ENCODE assay signal across 19 cellular contexts in genomic region chr5:78659714-78660113, GRCh38. TPM values are rescaled to one million over a fixed set of nuclear protein-coding genes. Genes with fewer than 3 reads are reported as not detected.
DNase-seq lines count a peak whose midpoint lies in the region; ATAC-seq, FAIRE-seq and TF ChIP-seq lines count a peak whose summit lies in the region.
"Had no signal": no experiment of that assay in that cellular context is flagged by ENCODE, and none has a peak within 500 bp of the region (broad histone marks: within the 10 kb centered on the region; RNA-seq: fewer than 3 reads in every experiment).

No MANE protein-coding gene starts in this region.

- peak; percentile 11 to 21; a peak in 3 of 4 replicates for TF ChIP-seq RAD21 in K562 (CRISPR knock-in tag; conservative IDR thresholded peaks at IDR 0.05 in 1 of 2, IDR thresholded peaks at IDR 0.05 in 1 of 2)
- TF ChIP-seq RAD21 in HepG2 (CRISPR knock-in tag; IDR thresholded peaks at IDR 0.05), result no peak

- DNase-seq in left cardiac atrium (no peak), Right ventricle myocardium inferior (ENCODE audit: missing footprints) (no peak), K562 (ENCODE audit: extremely low read depth in 1 of 4, low spot score in 3 of 4) (peak in 2 of 4 experiments; percentile 55 to 67), HepG2 (ENCODE audit: low spot score) (peak; percentile 23), pons (ENCODE audit: low spot score) (no peak), posterior vena cava (ENCODE audit: low spot score) (no peak), cerebellar nuclear complex (lab: John Stamatoyannopoulos, UW) (no peak)
- DNase-seq: ACHN; activated CD8-positive, alpha-beta memory T cell treated with anti-CD3 and anti-CD28 coated beads for 24 hours; natural killer cell; NCI-H1417 treated with DMSO at 0.1 percent for 48 hours; NCI-H82; Peyer's patch; stimulated activated naive CD8-positive, alpha-beta T cell treated with anti-CD3 and anti-CD28 coated beads, Interleukin-15, Interleukin-2, amounts not matched to agents 100 U/mL and 50 U/mL, for 24 hours had no signal

- POLR2A ChIA-PET in K562 (lab: Yijun Ruan, JAX) (interaction anchor here (1.0 to 1.7 kb wide), 4 partner anchors 8 to 44 kb away, joined by 3 to 4 read pairs (median 3); no protein-coding TSS in a partner anchor), HepG2 (lab: Yijun Ruan, JAX) (no interaction called here)

- intact Hi-C loops in left cardiac atrium (cut with DNase I), result loop anchor here in 1 of 2 donors (10.0 kb wide), 1 partner anchor 335 kb away; no protein-coding TSS in a partner anchor
- intact Hi-C loops in Right ventricle myocardium inferior (cut with DNase I), result no loop called here
- intact Hi-C loops in K562 (cut with micrococcal nuclease), result loop anchor here (10.0 kb wide), 1 partner anchor 225 kb away; no protein-coding TSS in a partner anchor
- intact Hi-C loops in HepG2 (cut with micrococcal nuclease; ENCODE audit: unreplicated experiment), result no loop called here
- intact Hi-C loops in posterior vena cava (cut with DNase I), result no loop called here

- FAIRE-seq in K562 (lab: Jason Lieb, UNC) (peak; percentile 90), HepG2 (lab: Jason Lieb, UNC) (no peak)
- FAIRE-seq: endometrium, frontal cortex had no signal

- TF ChIP-seq EP300 in K562 (IDR thresholded peaks at IDR 0.05; ENCODE audit: low read length), result peak; percentile 86
- TF ChIP-seq EP300 in HepG2 (IDR thresholded peaks at IDR 0.05; ENCODE audit: low read depth in 2 of 2, low read length in 2 of 2), result no peak
- no peak for TF ChIP-seq EP300 in HepG2 (CRISPR knock-in tag; IDR thresholded peaks at IDR 0.05; ENCODE audit: borderline replicate concordance)

- H3K9me3 ChIP-seq in K562 (replicated peaks; ENCODE audit: control insufficient read depth, insufficient read depth, low read depth, low read length) (no peaks in the 10 kb centered on the region), HepG2 (ENCODE audit: low read length) (no peaks in the 10 kb centered on the region)
- H3K9me3 ChIP-seq: Peyer's patch had no signal

- H3K4me1 ChIP-seq in K562 (replicated peaks in 1 of 2; ENCODE audit: control insufficient read depth in 2 of 2, insufficient read depth in 2 of 2, low read length in 2 of 2), result peaks cover 3 to 29% of the 10 kb centered on the region in 2 experiments; a peak in 4 of 5 replicates
- peaks cover 10% of the 10 kb centered on the region for H3K4me1 ChIP-seq in HepG2 (ENCODE audit: insufficient read depth, low read length)
- H3K4me1 ChIP-seq: Peyer's patch had no signal

- H3K36me3 ChIP-seq in K562 (ENCODE audit: control insufficient read depth, insufficient read depth, low read length), result no peaks in the 10 kb centered on the region
- no peaks in the 10 kb centered on the region for H3K36me3 ChIP-seq in HepG2 (replicated peaks in 1 of 2; ENCODE audit: control insufficient read depth in 1 of 2, insufficient read depth in 2 of 2, low read length in 2 of 2)
- H3K36me3 ChIP-seq: Peyer's patch had no signal

- peak overlapping the region; percentile 61 for H3K27ac ChIP-seq in K562 (ENCODE audit: extremely low read depth, low read depth, low read length)
- H3K27ac ChIP-seq in HepG2 (ENCODE audit: extremely low read length, insufficient read depth, low read length), result no peak overlapping the region
- H3K27ac ChIP-seq: Peyer's patch had no signal

- H3K79me2 ChIP-seq in K562 (ENCODE audit: control insufficient read depth, insufficient read depth, low read length) (no peaks in the 10 kb centered on the region), HepG2 (ENCODE audit: insufficient read depth, low read length) (no peaks in the 10 kb centered on the region)

- TF ChIP-seq POLR2A in K562 (conservative IDR thresholded peaks at IDR 0.05) (no peak), HepG2 (IDR thresholded peaks at IDR 0.05; ENCODE audit: insufficient read depth in 1 of 2, low read depth in 2 of 2, low read length in 2 of 2) (no peak)

- H3K4me2 ChIP-seq in K562 (ENCODE audit: insufficient read depth, low read length), result peak overlapping the region; percentile 28; the same call in 1 of the 2 replicates
- H3K4me2 ChIP-seq in HepG2 (ENCODE audit: low read depth, low read length), result no peak overlapping the region

- TF ChIP-seq CTCF in K562 (IDR thresholded peaks at IDR 0.05 in 2 of 3, conservative IDR thresholded peaks at IDR 0.05 in 1 of 3; ENCODE audit: insufficient read depth in 2 of 3, low read depth in 1 of 3, low read length in 3 of 3) (no peak), HepG2 (CRISPR knock-in tag; IDR thresholded peaks at IDR 0.05) (no peak)

- in situ Hi-C loops in K562 (cut with MboI) (no loop called here), HepG2 (cut with HindIII; ENCODE audit: extremely low pct_ligation_motif_present, low pct_unique_long_range_greater_than_20kb) (no loop called here)

- ATAC-seq in left cardiac atrium (peak; percentile 36 to 76), Right ventricle myocardium inferior (no peak), K562 (peak; percentile 80), HepG2 (no peak), HG03432 (IDR thresholded peaks at IDR 0.05; ENCODE audit: unreplicated experiment) (no peak)
- ATAC-seq: HCT116; natural killer cell; stimulated activated naive CD8-positive, alpha-beta T cell treated with anti-CD3 and anti-CD28 coated beads, Interleukin-15, Interleukin-2, amounts not matched to agents 100 U/mL and 50 U/mL, for 24 hours had no signal

- CTCF ChIA-PET in K562 (lab: Yijun Ruan, JAX; ENCODE audit: low intra/inter-chr PET ratio) (no interaction called here), HepG2 (lab: Yijun Ruan, JAX; ENCODE audit: low intra/inter-chr PET ratio, low total read pairs) (no interaction called here)

- H4K20me1 ChIP-seq in K562 (replicated peaks; ENCODE audit: control insufficient read depth, insufficient read depth, low read length) (no peaks in the 10 kb centered on the region), HepG2 (ENCODE audit: insufficient read depth, low read length) (no peaks in the 10 kb centered on the region)

- H3K27me3 ChIP-seq in K562 (ENCODE audit: control insufficient read depth in 2 of 2, insufficient read depth in 2 of 2, low read length in 2 of 2), result no peaks in the 10 kb centered on the region
- no peaks in the 10 kb centered on the region for H3K27me3 ChIP-seq in HepG2 (ENCODE audit: control insufficient read depth in 1 of 2, insufficient read depth in 2 of 2, low read length in 2 of 2)
- H3K27me3 ChIP-seq: Peyer's patch had no signal

- H3K4me3 ChIP-seq in K562 (no peak overlapping the region), HepG2 (replicated peaks in 1 of 3; ENCODE audit: insufficient read depth in 1 of 3, low read depth in 2 of 3, low read length in 3 of 3) (no peak overlapping the region)
- H3K4me3 ChIP-seq: lung, Peyer's patch had no signal

- BruUV-seq in K562 (replicated peaks; lab: Mats Ljungman, UMichigan) (no TSS peak), HepG2 (replicated peaks; lab: Mats Ljungman, UMichigan) (no TSS peak)

- WGBS in K562 (ENCODE audit: insufficient coverage, low coverage, missing lambda C conversion rate), result 0% methylated on average over 3 of the region's 3 CpGs
- 8% methylated on average over 3 of the region's 3 CpGs for WGBS in HepG2 (ENCODE audit: low lambda C conversion rate)

- H3K9ac ChIP-seq in K562 (ENCODE audit: insufficient read depth in 1 of 2, low read depth in 2 of 2, low read length in 2 of 2), result peak overlapping the region in 1 of 2 experiments; percentile 14; a peak in 2 of 4 replicates
- H3K9ac ChIP-seq in HepG2 (ENCODE audit: insufficient read depth, low read depth, low read length), result no peak overlapping the region

- H3K9me1 ChIP-seq in K562 (ENCODE audit: control insufficient read depth, insufficient read depth, low read length), result no peaks in the 10 kb centered on the region

- peak overlapping the region; percentile 18; the same call in 1 of the 2 replicates for H2AFZ ChIP-seq in K562 (ENCODE audit: low read depth, low read length)
- H2AFZ ChIP-seq in HepG2 (ENCODE audit: low read length), result no peak overlapping the region

RNA-seq across cellular contexts. Expression of gene LHFPL2, which starts 11.1 kb away (rescaled TPM):
- total RNA-seq in left cardiac atrium (10 to 100 TPM; 12.5 to 23.9 TPM), Right ventricle myocardium inferior (6.0 TPM), K562 (2014; rRNA removed) (4.1 and 5.2 TPM in 2 replicates), K562 (2014; rRNA removed; fragmentation: Illumina TruSeq; extraction: Trizol) (6.4 and 6.6 TPM in 2 replicates), K562 (2015; rRNA removed; fragmentation: Illumina TruSeq; extraction: Trizol) (5.1 and 5.2 TPM in 2 replicates), K562 (2021) (6.6 TPM in 2 replicates), HepG2 (2016; rRNA removed; fragmentation: Illumina TruSeq; extraction: Trizol) (20.0 TPM in 2 replicates), posterior vena cava (10 to 100 TPM; 34.9 to 44.4 TPM)
- total RNA-seq in K562 (2011; cell fraction: chromatin; rRNA removed; ENCODE audit: low replicate concordance), result 9.1 and 15.2 TPM in 2 replicates
- total RNA-seq in K562 (2011; cell fraction: nucleolus; rRNA removed), result 7.2 and 7.5 TPM in 2 replicates
- 8.7 and 12.7 TPM in 2 replicates for total RNA-seq in K562 (2011; cell fraction: nucleoplasm; rRNA removed)
- polyA plus RNA-seq in K562 (2011; rRNA removed) (1.9 and 4.6 TPM in 2 replicates), K562 (2014; fragmentation: Illumina TruSeq; extraction: Trizol) (4.8 and 5.6 TPM in 2 replicates), K562 (2014; fragmentation: Nextera tagmentation; extraction: Ambion mirVana) (1 to 10 TPM; 1.0 to 1.6 TPM), K562 (2014; rRNA removed) (3.7 TPM in 2 replicates), HepG2 (2011; rRNA removed) (6.0 and 6.3 TPM in 2 replicates)
- polyA plus RNA-seq in K562 (2011; cell fraction: cytosol; rRNA removed), result 1.6 and 3.6 TPM in 2 replicates
- polyA plus RNA-seq in K562 (2011; cell fraction: nucleus; rRNA removed), result 1.8 and 5.6 TPM in 2 replicates
- 3.7 and 6.0 TPM in 2 replicates for polyA plus RNA-seq in K562 (2012)
- 6.7 and 11.2 TPM in 2 replicates for polyA minus RNA-seq in K562 (2011; rRNA and poly(A)+ RNA removed)
- 5.9 and 9.2 TPM in 2 replicates for polyA minus RNA-seq in K562 (2011; cell fraction: cytosol; rRNA and poly(A)+ RNA removed)
- polyA minus RNA-seq in K562 (2011; cell fraction: nucleus; rRNA and poly(A)+ RNA removed), result 6.6 and 7.4 TPM in 2 replicates
- 9.3 and 10.4 TPM in 2 replicates for total RNA-seq in HepG2 (2016; cell fraction: cytosol; rRNA removed; fragmentation: Illumina TruSeq; extraction: Trizol; ENCODE audit: low read depth)
- 18.6 and 20.5 TPM in 2 replicates for total RNA-seq in HepG2 (2016; cell fraction: insoluble cytoplasmic fraction; rRNA removed; fragmentation: Illumina TruSeq; extraction: Trizol)
- total RNA-seq in HepG2 (2016; cell fraction: membrane; rRNA removed; fragmentation: Illumina TruSeq; extraction: Trizol), result 15.5 and 16.5 TPM in 2 replicates
- total RNA-seq in HepG2 (2016; cell fraction: nucleus; rRNA removed; fragmentation: Illumina TruSeq; extraction: Trizol), result 29.5 and 30.3 TPM in 2 replicates
- polyA plus RNA-seq in HepG2 (2011; cell fraction: cytosol; rRNA removed), result 4.6 and 6.5 TPM in 2 replicates
- polyA plus RNA-seq in HepG2 (2011; cell fraction: nucleus; rRNA removed), result 8.6 and 9.9 TPM in 2 replicates
- 9.2 and 12.5 TPM in 2 replicates for polyA plus RNA-seq in HepG2 (2012)
- polyA plus RNA-seq in HepG2 (2016; cell fraction: cytosol; fragmentation: Illumina TruSeq; extraction: Trizol; ENCODE audit: low read depth), result 1.4 and 1.7 TPM in 2 replicates
- polyA plus RNA-seq in HepG2 (2016; cell fraction: insoluble cytoplasmic fraction; fragmentation: Illumina TruSeq; extraction: Trizol; ENCODE audit: low read depth), result 12.6 and 13.6 TPM in 2 replicates
- 5.8 and 5.9 TPM in 2 replicates for polyA plus RNA-seq in HepG2 (2016; cell fraction: membrane; fragmentation: Illumina TruSeq; extraction: Trizol; ENCODE audit: low read depth)
- 26.4 and 29.4 TPM in 2 replicates for polyA plus RNA-seq in HepG2 (2016; cell fraction: nucleus; fragmentation: Illumina TruSeq; extraction: Trizol; ENCODE audit: insufficient read depth, low read depth)
- 9.6 and 24.5 TPM in 2 replicates for polyA minus RNA-seq in HepG2 (2011; rRNA and poly(A)+ RNA removed; ENCODE audit: low replicate concordance)
- 13.1 and 14.4 TPM in 2 replicates for polyA minus RNA-seq in HepG2 (2011; cell fraction: cytosol; rRNA and poly(A)+ RNA removed)
- polyA minus RNA-seq in HepG2 (2011; cell fraction: nucleus; rRNA and poly(A)+ RNA removed), result 23.7 and 26.4 TPM in 2 replicates

Comparison
In these comparisons a context has a peak if more than half of its experiments do, and no peak if none do; other contexts are left out.
1. ATAC-seq: peak in left cardiac atrium (2 of 2) and K562 (single experiment); none in Right ventricle myocardium inferior (single experiment), HepG2 (single experiment) and HG03432 (single experiment).